8 cellular contexts compared by ENCODE assay signal in the genomic region with DNA sequence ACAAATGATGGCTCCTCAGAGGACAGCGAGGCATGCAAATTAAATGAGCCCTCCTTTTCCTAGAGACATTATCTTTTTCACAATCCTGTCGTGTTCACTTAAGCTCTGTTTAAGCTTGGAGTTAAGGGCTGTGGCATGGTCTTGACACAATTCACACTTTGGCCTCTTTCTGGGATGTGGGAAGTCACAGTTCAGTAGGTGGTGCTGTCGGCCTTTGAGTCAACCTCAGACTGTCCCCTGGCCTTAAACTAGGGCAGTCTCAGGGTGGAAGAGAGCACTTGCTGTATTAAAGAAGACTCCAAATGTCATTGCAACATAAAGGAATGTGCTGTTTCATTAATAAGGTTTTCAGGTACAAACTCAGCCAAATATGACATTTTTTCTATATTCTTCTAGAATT.
DNase-seq lines count a peak whose midpoint lies in the region; ATAC-seq and TF ChIP-seq lines count a peak whose summit lies in the region.

No MANE protein-coding gene starts in this region.

- TF ChIP-seq CTCF in Calu3 (IDR thresholded peaks at IDR 0.05; ENCODE audit: unreplicated experiment), result no peak
- peak; percentile 51 for TF ChIP-seq CTCF in hepatocyte (IDR thresholded peaks at IDR 0.05; ENCODE audit: poor library complexity)
- peak in 2 of 3 experiments; percentile 12 to 20 for TF ChIP-seq CTCF in testis (IDR thresholded peaks at IDR 0.05)
- TF ChIP-seq CTCF in lower leg skin (IDR thresholded peaks at IDR 0.05), result no peak

- no peaks in the 10 kb centered on the region for H4K20me1 ChIP-seq in hepatocyte (ENCODE audit: insufficient read depth, poor library complexity, severe bottlenecking)

- H3K9me3 Mint-ChIP-seq in Calu3 (ENCODE audit: low read depth, unreplicated experiment), result peaks cover 15% of the 10 kb centered on the region

- 33% methylated on average over 3 of the region's 3 CpGs for WGBS in hepatocyte (ENCODE audit: low lambda C conversion rate, missing lambda C conversion rate)
- WGBS in testis, 2 donors, result 84 to 85% methylated on average over 3 of the region's 3 CpGs
- 55 to 61% methylated on average over 3 of the region's 3 CpGs for WGBS in lower leg skin, 2 donors

- H3K9me3 ChIP-seq in SJCRH30 (replicated peaks), result no peaks in the 10 kb centered on the region
- no peaks in the 10 kb centered on the region for H3K9me3 ChIP-seq in hepatocyte (ENCODE audit: low read depth)
- H3K9me3 ChIP-seq in testis, result no peaks in the 10 kb centered on the region

- no peak overlapping the region for H3K27ac Mint-ChIP-seq in Calu3 (ENCODE audit: unreplicated experiment)

- H3K36me3 ChIP-seq in SJCRH30 (no peaks in the 10 kb centered on the region), hepatocyte (replicated peaks; ENCODE audit: insufficient read depth, low read depth) (no peaks in the 10 kb centered on the region), testis (ENCODE audit: low read depth, missing control alignments) (no peaks in the 10 kb centered on the region)

- intact Hi-C loops in Calu3 (cut with micrococcal nuclease; ENCODE audit: unreplicated experiment), result no loop called here
- intact Hi-C loops in testis (cut with DNase I; ENCODE audit: low total_unique reads), result no loop called here
- intact Hi-C loops in lower leg skin (cut with DNase I; ENCODE audit: low total_unique reads), result no loop called here

- H2AFZ ChIP-seq in hepatocyte, result no peak overlapping the region

- H3K4me3 ChIP-seq in SJCRH30 (no peak overlapping the region), hepatocyte (no peak overlapping the region), testis (no peak overlapping the region), lower leg skin (ENCODE audit: low read depth, poor library complexity, severe bottlenecking) (no peak overlapping the region)

- ATAC-seq in GM18868 (IDR thresholded peaks at IDR 0.05; ENCODE audit: unreplicated experiment), result peak; percentile 36
- ATAC-seq in HG03097 (IDR thresholded peaks at IDR 0.05; ENCODE audit: low FRiP score, unreplicated experiment), result peak; percentile 55

- no peaks in the 10 kb centered on the region for H3K36me3 Mint-ChIP-seq in Calu3 (ENCODE audit: insufficient read depth, unreplicated experiment)

- no peaks in the 10 kb centered on the region for H3K9me2 ChIP-seq in hepatocyte (replicated peaks; ENCODE audit: insufficient read depth)

- no peaks in the 10 kb centered on the region for H3K4me1 Mint-ChIP-seq in Calu3 (ENCODE audit: low read depth, unreplicated experiment)

- H3K4me1 ChIP-seq in SJCRH30 (no peaks in the 10 kb centered on the region), hepatocyte (ENCODE audit: insufficient read depth) (no peaks in the 10 kb centered on the region), testis (no peaks in the 10 kb centered on the region)

- TF ChIP-seq POLR2A in testis (IDR thresholded peaks at IDR 0.05) (no peak), lower leg skin (IDR thresholded peaks at IDR 0.05) (no peak)

- H3K27ac ChIP-seq in SJCRH30, result no peak overlapping the region
- H3K27ac ChIP-seq in hepatocyte, result no peak overlapping the region
- H3K27ac ChIP-seq in testis, result no peak overlapping the region

- no peak overlapping the region for H3K4me3 Mint-ChIP-seq in Calu3 (ENCODE audit: low read depth, unreplicated experiment)

- DNase-seq in Calu3, result peak; percentile 13
- DNase-seq in SJCRH30, result peak; percentile 36 to 75
- DNase-seq in hepatocyte (ENCODE audit: low spot score), result peak; percentile 58
- peak; percentile 46 for DNase-seq in testis
- no peak for DNase-seq in activated effector memory CD4-positive, alpha-beta T cell treated with Interleukin-2 at 50 U/mL for 16 hours
- no peak for DNase-seq in lower leg skin (ENCODE audit: low spot score in 2 of 2)

- H3K27me3 ChIP-seq in SJCRH30 (no peaks in the 10 kb centered on the region), hepatocyte (no peaks in the 10 kb centered on the region), testis (no peaks in the 10 kb centered on the region)

- no peaks in the 10 kb centered on the region for H3K79me2 ChIP-seq in hepatocyte

- CTCF ChIA-PET in Calu3 (lab: Charles Lee), result interaction anchor here (1.2 kb wide), 1 partner anchor 262 kb away, joined by 3 read pairs; no protein-coding TSS in a partner anchor

- no peak overlapping the region for H3K4me2 ChIP-seq in hepatocyte

- BruUV-seq in Calu3 (replicated peaks; lab: Mats Ljungman, UMichigan), result no TSS peak

- no peaks in the 10 kb centered on the region for H3K27me3 Mint-ChIP-seq in Calu3 (ENCODE audit: unreplicated experiment)

Comparison
In these comparisons a context has a peak if more than half of its experiments do, and no peak if none do; other contexts are left out.
1. DNase-seq: peak in Calu3 (single experiment), SJCRH30 (2 of 2), hepatocyte (single experiment) and testis (single experiment); none in activated effector memory CD4-positive, alpha-beta T cell treated with Interleukin-2 at 50 U/mL for 16 hours (single experiment) and lower leg skin (0 of 2).
2. CTCF ChIP-seq: peak in hepatocyte (single experiment) and testis (2 of 3); none in Calu3 (single experiment) and lower leg skin (0 of 3).